In genomic region chr12:51773145-51773869, GRCh38 we compare ENCODE assay signal across 11 cellular contexts.
A peak's percentile ranks its signal among the peaks of the same experiment; 100 is the strongest.
DNase-seq lines count a peak whose midpoint lies in the region; TF ChIP-seq lines count a peak whose summit lies in the region.
"Had no signal": no experiment of that assay in that cellular context is flagged by ENCODE, and none has a peak within 500 bp of the region (broad histone marks: within the 10 kb centered on the region; RNA-seq: fewer than 3 reads in every experiment).

No MANE protein-coding gene starts in this region.

- H3K4me3 ChIP-seq in AG09309 (ENCODE audit: control insufficient read depth, low read depth, low read length) = no peak overlapping the region
- H3K4me3 ChIP-seq: sigmoid colon had no signal

- H3K27ac ChIP-seq in angular gyrus (ENCODE audit: low read depth, low read length) = peak overlapping the region; percentile 1
- H3K27ac ChIP-seq: sigmoid colon had no signal

- no peak for TF ChIP-seq CTCF in AG09309 (IDR thresholded peaks at IDR 0.05; ENCODE audit: control insufficient read depth, insufficient read depth, low read depth, low read length, missing control alignments)

- intact Hi-C loops in posterior cingulate gyrus (cut with DNase I) = no loop called here

- peak; percentile 73 for DNase-seq in AG09309 (ENCODE audit: low read depth)
- DNase-seq in HS-5 (ENCODE audit: low read depth) = peak; percentile 88
- peak; percentile 86 for DNase-seq in kidney tubule cell (ENCODE audit: low spot score)
- DNase-seq in T-helper 9 cell = no peak
- DNase-seq in activated gamma-delta T cell (lab: John Stamatoyannopoulos, UW) = no peak
- DNase-seq in posterior cingulate gyrus = no peak
- no peak for DNase-seq in stimulated activated CD4-positive, alpha-beta T cell treated with anti-CD3 and anti-CD28 coated beads, Interleukin-4, amount 100 ng/mL, for 24 hours
- DNase-seq: erythroblast, NCI-H1436 treated with DMSO at 0.1 percent for 48 hours, sigmoid colon had no signal

Comparison
In these comparisons a context has a peak if more than half of its experiments do, and no peak if none do; other contexts are left out.
1. DNase-seq: peak in AG09309 (single experiment), HS-5 (single experiment) and kidney tubule cell (single experiment); none in T-helper 9 cell (single experiment), activated gamma-delta T cell (single experiment), posterior cingulate gyrus (0 of 10) and stimulated activated CD4-positive, alpha-beta T cell treated with anti-CD3 and anti-CD28 coated beads, Interleukin-4, amount 100 ng/mL, for 24 hours (single experiment).